ENCODE assay signal across 22 cellular contexts in the genomic region with DNA sequence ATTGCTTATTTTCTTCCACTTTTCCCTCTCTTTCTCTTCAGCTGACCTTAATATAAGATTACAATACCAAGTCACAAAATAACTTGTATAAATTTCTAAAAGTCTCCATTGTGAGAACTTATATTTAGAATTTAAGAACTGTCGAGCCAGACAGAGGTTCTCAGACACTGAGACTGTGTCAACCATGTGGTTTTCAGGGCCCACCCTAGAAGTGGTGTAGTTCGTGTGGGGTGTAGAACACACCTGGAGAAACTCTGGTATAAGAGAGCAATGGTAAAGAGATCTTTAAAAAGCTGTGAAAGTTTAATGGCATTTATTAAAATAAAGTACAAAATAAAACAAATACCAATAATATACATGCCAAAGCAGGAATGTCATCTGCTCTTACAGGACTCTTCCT. TPM values are rescaled to one million over a fixed set of nuclear protein-coding genes. Genes with fewer than 3 reads are reported as not detected.
A peak's percentile ranks its signal among the peaks of the same experiment; 100 is the strongest.
DNase-seq lines count a peak whose midpoint lies in the region; ATAC-seq, FAIRE-seq and TF ChIP-seq lines count a peak whose summit lies in the region.
"Had no signal": no experiment of that assay in that cellular context is flagged by ENCODE, and none has a peak within 500 bp of the region (broad histone marks: within the 10 kb centered on the region; RNA-seq: fewer than 3 reads in every experiment).

No MANE protein-coding gene starts in this region.

- peak overlapping the region; percentile 52 for H3K27ac ChIP-seq in cardiac muscle cell
- H3K27ac ChIP-seq in left ventricle myocardium inferior (replicated peaks) = no peak overlapping the region
- H3K27ac ChIP-seq in K562 (ENCODE audit: extremely low read depth, low read depth, low read length) = no peak overlapping the region
- H3K27ac ChIP-seq in neutrophil = peak overlapping the region; percentile 11
- H3K27ac ChIP-seq: adrenal gland, epithelial cell of prostate, foreskin keratinocyte, upper lobe of right lung had no signal

- intact Hi-C loops in left ventricle myocardium inferior (cut with micrococcal nuclease) = no loop called here
- intact Hi-C loops in K562 (cut with micrococcal nuclease) = no loop called here

- H2AFZ ChIP-seq in K562 (ENCODE audit: low read depth, low read length) = no peak overlapping the region

- H3K36me3 ChIP-seq in cardiac muscle cell (peaks cover 15% of the 10 kb centered on the region), left ventricle myocardium inferior (peaks cover 34% of the 10 kb centered on the region), K562 (ENCODE audit: control insufficient read depth, insufficient read depth, low read length) (peaks cover 15% of the 10 kb centered on the region; the same call in 2 of the 3 replicates), neutrophil (peaks cover 32% of the 10 kb centered on the region)

- no peak for TF ChIP-seq POLR2A in K562 (conservative IDR thresholded peaks at IDR 0.05)

- CTCF ChIA-PET in K562 (lab: Yijun Ruan, JAX; ENCODE audit: low intra/inter-chr PET ratio) = no interaction called here

- DNase-seq in cardiac muscle cell (ENCODE audit: low read depth in 1 of 2, low spot score in 1 of 2) (no peak), left ventricle myocardium inferior (no peak), K562 (ENCODE audit: extremely low read depth in 1 of 4, low spot score in 3 of 4) (no peak), kidney glomerular epithelial cell (lab: John Stamatoyannopoulos, UW) (no peak), NCI-H1105 (lab: John Stamatoyannopoulos, UW) (no peak), GDM1 (lab: John Stamatoyannopoulos, UW) (no peak), dermis blood vessel endothelial cell (no peak)
- DNase-seq: activated CD4-positive, alpha-beta T cell treated with anti-CD3 and anti-CD28 coated beads for 48 hours; activated gamma-delta T cell treated with Interleukin-2 at 50 U/mL for 16 hours; adrenal gland; foreskin keratinocyte; hypothalamus; naive thymus-derived CD4-positive, alpha-beta T cell; NCI-H1694 treated with DMSO at 0.1 percent for 48 hours; SHP77 treated with DMSO at 0.1 percent for 48 hours; T-cell; upper lobe of right lung had no signal

- H3K4me1 ChIP-seq in cardiac muscle cell (ENCODE audit: low read depth) (peaks cover 8% of the 10 kb centered on the region), left ventricle myocardium inferior (peaks cover 61% of the 10 kb centered on the region), K562 (replicated peaks in 1 of 2; ENCODE audit: control insufficient read depth in 2 of 2, insufficient read depth in 2 of 2, low read length in 2 of 2) (no peaks in the 10 kb centered on the region; a peak in 1 of 5 replicates), neutrophil (ENCODE audit: control insufficient read depth in 1 of 2, insufficient read depth in 1 of 2, low read depth in 1 of 2, low read length in 1 of 2) (peaks cover 3 to 5% of the 10 kb centered on the region in 2 experiments)
- H3K4me1 ChIP-seq: foreskin keratinocyte had no signal

- no peak overlapping the region for H3K4me3 ChIP-seq in cardiac muscle cell
- no peak overlapping the region for H3K4me3 ChIP-seq in left ventricle myocardium inferior
- H3K4me3 ChIP-seq in K562 = no peak overlapping the region
- no peak overlapping the region for H3K4me3 ChIP-seq in neutrophil (ENCODE audit: low read depth in 1 of 2, low read length in 1 of 2)
- H3K4me3 ChIP-seq: adrenal gland, upper lobe of right lung had no signal

- no peaks in the 10 kb centered on the region for H3K79me2 ChIP-seq in K562 (ENCODE audit: control insufficient read depth, insufficient read depth, low read length)

- ATAC-seq in K562 = peak; percentile 63
- ATAC-seq: foreskin keratinocyte; naive thymus-derived CD4-positive, alpha-beta T cell; T-cell; upper lobe of right lung had no signal

- no peaks in the 10 kb centered on the region for H3K27me3 ChIP-seq in cardiac muscle cell
- no peaks in the 10 kb centered on the region for H3K27me3 ChIP-seq in left ventricle myocardium inferior (ENCODE audit: low read depth)
- H3K27me3 ChIP-seq in K562 (ENCODE audit: control insufficient read depth in 2 of 2, insufficient read depth in 2 of 2, low read length in 2 of 2) = no peaks in the 10 kb centered on the region
- no peaks in the 10 kb centered on the region for H3K27me3 ChIP-seq in neutrophil
- H3K27me3 ChIP-seq: adrenal gland, foreskin keratinocyte, upper lobe of right lung had no signal

- H3K9me1 ChIP-seq in K562 (ENCODE audit: control insufficient read depth, insufficient read depth, low read length) = no peaks in the 10 kb centered on the region

- 64% methylated on average over 2 of the region's 2 CpGs for WGBS in K562 (ENCODE audit: insufficient coverage, low coverage, missing lambda C conversion rate)

- FAIRE-seq in K562 (lab: Jason Lieb, UNC) = no peak
- FAIRE-seq: bronchial epithelial cell, GM12891, keratinocyte had no signal

- no TSS peak for BruUV-seq in K562 (replicated peaks; lab: Mats Ljungman, UMichigan)

- H3K9me3 ChIP-seq in cardiac muscle cell (ENCODE audit: low read depth) (no peaks in the 10 kb centered on the region), left ventricle myocardium inferior (replicated peaks) (no peaks in the 10 kb centered on the region), K562 (replicated peaks; ENCODE audit: control insufficient read depth, insufficient read depth, low read depth, low read length) (no peaks in the 10 kb centered on the region), neutrophil (no peaks in the 10 kb centered on the region)
- H3K9me3 ChIP-seq: upper lobe of right lung had no signal

- POLR2A ChIA-PET in K562 (lab: Yijun Ruan, JAX) = interaction anchor here (1.3 kb wide), 1 partner anchor 8 kb away, joined by 3 read pairs; no protein-coding TSS in a partner anchor

- in situ Hi-C loops in K562 (cut with MboI) = loop anchor here (25.0 kb wide), 1 partner anchor 640 kb away; a partner anchor contains a TSS

- no peak for TF ChIP-seq EP300 in K562 (IDR thresholded peaks at IDR 0.05; ENCODE audit: low read length)

- no peak overlapping the region for H3K4me2 ChIP-seq in K562 (ENCODE audit: insufficient read depth, low read length)

- TF ChIP-seq CTCF in cardiac muscle cell (IDR thresholded peaks at IDR 0.05; ENCODE audit: low read depth, low read length) = no peak
- no peak for TF ChIP-seq CTCF in left ventricle myocardium inferior (IDR thresholded peaks at IDR 0.05; ENCODE audit: borderline replicate concordance)
- no peak for TF ChIP-seq CTCF in K562 (IDR thresholded peaks at IDR 0.05 in 2 of 3, conservative IDR thresholded peaks at IDR 0.05 in 1 of 3; ENCODE audit: insufficient read depth in 2 of 3, low read depth in 1 of 3, low read length in 3 of 3)
- TF ChIP-seq CTCF in neutrophil (IDR thresholded peaks at IDR 0.05) = no peak

- no peaks in the 10 kb centered on the region for H4K20me1 ChIP-seq in K562 (replicated peaks; ENCODE audit: control insufficient read depth, insufficient read depth, low read length)

- no peak overlapping the region for H3K9ac ChIP-seq in K562 (ENCODE audit: insufficient read depth in 1 of 2, low read depth in 2 of 2, low read length in 2 of 2)

- TF ChIP-seq RAD21 in K562 (CRISPR knock-in tag; conservative IDR thresholded peaks at IDR 0.05 in 1 of 2, IDR thresholded peaks at IDR 0.05 in 1 of 2) = no peak

TF ChIP-seq in K562, 482 proteins besides CTCF, POLR2A, EP300 and RAD21:
- TF ChIP-seq ZNF24 (IDR thresholded peaks at IDR 0.05) = no peak
- TF ChIP-seq, protein P1, sequence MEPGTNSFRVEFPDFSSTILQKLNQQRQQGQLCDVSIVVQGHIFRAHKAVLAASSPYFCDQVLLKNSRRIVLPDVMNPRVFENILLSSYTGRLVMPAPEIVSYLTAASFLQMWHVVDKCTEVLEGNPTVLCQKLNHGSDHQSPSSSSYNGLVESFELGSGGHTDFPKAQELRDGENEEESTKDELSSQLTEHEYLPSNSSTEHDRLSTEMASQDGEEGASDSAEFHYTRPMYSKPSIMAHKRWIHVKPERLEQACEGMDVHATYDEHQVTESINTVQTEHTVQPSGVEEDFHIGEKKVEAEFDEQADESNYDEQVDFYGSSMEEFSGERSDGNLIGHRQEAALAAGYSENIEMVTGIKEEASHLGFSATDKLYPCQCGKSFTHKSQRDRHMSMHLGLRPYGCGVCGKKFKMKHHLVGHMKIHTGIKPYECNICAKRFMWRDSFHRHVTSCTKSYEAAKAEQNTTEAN (CRISPR knock-in tag; IDR thresholded peaks at IDR 0.05) = no peak
- TF ChIP-seq TSC22D4 (tag; IDR thresholded peaks at IDR 0.05) = no peak
- TF ChIP-seq HDAC8 (tag; IDR thresholded peaks at IDR 0.05) = no peak
- no peak for TF ChIP-seq SIRT6 (IDR thresholded peaks at IDR 0.05; ENCODE audit: low read depth, low read length)
- no peak for TF ChIP-seq CBFA2T3 (IDR thresholded peaks at IDR 0.05)

RNA-seq across cellular contexts. Expression of a gene that starts 19.7 kb away (rescaled TPM):
- 8.6 and 17.4 TPM in 2 replicates for total RNA-seq in cardiac muscle cell
- polyA plus RNA-seq in cardiac muscle cell = 7.5 and 13.1 TPM in 2 replicates
- total RNA-seq in left ventricle myocardium inferior = 23.3 TPM
- 3.0 and 10.5 TPM in 2 replicates for total RNA-seq in K562 (2011; cell fraction: chromatin; rRNA removed; ENCODE audit: low replicate concordance)
- 1.3 and 1.5 TPM in 2 replicates for total RNA-seq in K562 (2011; cell fraction: nucleolus; rRNA removed)
- total RNA-seq in K562 (2011; cell fraction: nucleoplasm; rRNA removed) = 4.0 and 8.7 TPM in 2 replicates
- 0.54 and 0.86 TPM in 2 replicates for total RNA-seq in K562 (2014; rRNA removed)
- 2.1 and 3.0 TPM in 2 replicates for total RNA-seq in K562 (2014; rRNA removed; fragmentation: Illumina TruSeq; extraction: Trizol)
- 1.6 and 2.0 TPM in 2 replicates for total RNA-seq in K562 (2015; rRNA removed; fragmentation: Illumina TruSeq; extraction: Trizol)
- 3.0 and 3.2 TPM in 2 replicates for total RNA-seq in K562 (2021)
- 1.4 and 1.7 TPM in 2 replicates for polyA plus RNA-seq in K562 (2011; rRNA removed)
- polyA plus RNA-seq in K562 (2011; cell fraction: cytosol; rRNA removed) = 0.18 and 0.69 TPM in 2 replicates
- polyA plus RNA-seq in K562 (2011; cell fraction: nucleus; rRNA removed) = 2.9 and 4.5 TPM in 2 replicates
- 1.2 and 1.9 TPM in 2 replicates for polyA plus RNA-seq in K562 (2012)
- 1.3 and 1.9 TPM in 2 replicates for polyA plus RNA-seq in K562 (2014; fragmentation: Illumina TruSeq; extraction: Trizol)
- under 1 TPM; 0.39 to 0.41 TPM for polyA plus RNA-seq in K562 (2014; fragmentation: Nextera tagmentation; extraction: Ambion mirVana)
- 1.0 and 1.1 TPM in 2 replicates for polyA plus RNA-seq in K562 (2014; rRNA removed)
- 3.5 and 3.9 TPM in 2 replicates for polyA minus RNA-seq in K562 (2011; rRNA and poly(A)+ RNA removed)
- polyA minus RNA-seq in K562 (2011; cell fraction: cytosol; rRNA and poly(A)+ RNA removed) = 0.86 and 1.5 TPM in 2 replicates
- polyA minus RNA-seq in K562 (2011; cell fraction: nucleus; rRNA and poly(A)+ RNA removed) = 2.3 and 7.8 TPM in 2 replicates
- 12.4 and 14.9 TPM in 2 replicates for total RNA-seq in dermis blood vessel endothelial cell

Comparison
In these comparisons a context has a peak if more than half of its experiments do, and no peak if none do; other contexts are left out.
1. H3K27ac ChIP-seq: peak in cardiac muscle cell (single experiment) and neutrophil (single experiment); none in left ventricle myocardium inferior (single experiment) and K562 (single experiment).